8 cellular contexts compared by ENCODE assay signal in the genomic region with DNA sequence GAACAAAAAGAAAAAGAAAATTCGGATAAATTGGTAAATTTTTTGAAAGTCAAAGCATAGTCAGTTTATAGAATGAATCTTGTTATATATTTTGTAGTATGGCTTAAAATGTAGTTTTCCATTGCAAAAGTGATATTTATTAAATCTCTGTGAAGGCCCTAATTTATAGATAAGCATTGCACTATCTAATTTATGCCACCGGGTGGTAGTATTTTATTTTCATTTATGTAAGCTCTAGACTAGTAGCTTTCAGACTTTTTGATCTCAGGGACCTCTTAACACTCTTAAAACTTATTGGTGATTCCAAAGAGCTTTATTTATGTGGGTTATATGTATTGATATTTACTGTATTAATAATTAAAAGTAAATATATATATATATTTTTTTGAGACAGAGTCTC.
DNase-seq lines count a peak whose midpoint lies in the region; ATAC-seq and TF ChIP-seq lines count a peak whose summit lies in the region.

No MANE protein-coding gene starts in this region.

- no peak overlapping the region for H3K27ac ChIP-seq in mesendoderm (ENCODE audit: low read depth, low read length)
- no peak overlapping the region for H3K27ac ChIP-seq in neuronal stem cell (replicated peaks; ENCODE audit: low read length)
- no peak overlapping the region for H3K27ac ChIP-seq in right atrium auricular region

- ATAC-seq in HG02623 (IDR thresholded peaks at IDR 0.05; ENCODE audit: unreplicated experiment): no peak

- H2BK5ac ChIP-seq in mesendoderm (ENCODE audit: low read length) (no peak overlapping the region), neuronal stem cell (ENCODE audit: low read length) (no peak overlapping the region)

- H3K18ac ChIP-seq in mesendoderm (ENCODE audit: low read length) (no peak overlapping the region), neuronal stem cell (ENCODE audit: low read length) (no peak overlapping the region)

- no peak overlapping the region for H4K5ac ChIP-seq in mesendoderm (ENCODE audit: low read length)

- H2BK120ac ChIP-seq in mesendoderm (ENCODE audit: low read depth, low read length) (no peak overlapping the region), neuronal stem cell (ENCODE audit: low read depth, low read length) (no peak overlapping the region)

- 100% methylated on average over 1 of the region's 2 CpGs for WGBS in mesendoderm (ENCODE audit: extremely low coverage, insufficient coverage, low lambda C conversion rate)
- 100% methylated on average over 1 of the region's 2 CpGs; no CpG with 5 or more reads in 1 of the 2 donors for WGBS in neuronal stem cell (ENCODE audit: extremely low coverage in 2 of 2, insufficient read length in 2 of 2, insufficient replicate concordance in 1 of 2), 2 donors

- H2AK5ac ChIP-seq in mesendoderm (ENCODE audit: low read length) (no peak overlapping the region), neuronal stem cell (ENCODE audit: low read depth, low read length) (no peak overlapping the region)

- H3K9me3 ChIP-seq in neuronal stem cell (replicated peaks in 1 of 2; ENCODE audit: control insufficient read depth in 2 of 2, insufficient read depth in 1 of 2, low read depth in 1 of 2, low read length in 2 of 2) (no peaks in the 10 kb centered on the region), right atrium auricular region (no peaks in the 10 kb centered on the region)

- no peak overlapping the region for H3K23ac ChIP-seq in mesendoderm (ENCODE audit: low read length)
- no peak overlapping the region for H3K23ac ChIP-seq in neuronal stem cell (ENCODE audit: low read depth, low read length, poor library complexity)

- H4K8ac ChIP-seq in mesendoderm (ENCODE audit: low read depth, low read length): no peak overlapping the region
- no peak overlapping the region for H4K8ac ChIP-seq in neuronal stem cell (ENCODE audit: low read depth, low read length)

- peak; percentile 1 for DNase-seq in DMS53 treated with DMSO at 0.1 percent for 48 hours (lab: John Stamatoyannopoulos, UW; ENCODE audit: unreplicated experiment)
- peak; percentile 18 to 37 for DNase-seq in Kasumi-1 (lab: John Stamatoyannopoulos, UW)
- DNase-seq in astrocyte of the hippocampus (ENCODE audit: low read depth, low spot score): peak; percentile 37
- DNase-seq in mesendoderm: peak; percentile 29
- no peak for DNase-seq in C1 segment of cervical spinal cord (lab: John Stamatoyannopoulos, UW)
- no peak for DNase-seq in neuronal stem cell (ENCODE audit: low spot score)
- no peak for DNase-seq in right atrium auricular region (ENCODE audit: low spot score)

- H3K4me2 ChIP-seq in mesendoderm (ENCODE audit: low read length): no peak overlapping the region
- H3K4me2 ChIP-seq in neuronal stem cell (ENCODE audit: insufficient read depth, low read length, poor library complexity, severe bottlenecking): no peak overlapping the region

- no peak overlapping the region for H2BK12ac ChIP-seq in neuronal stem cell (ENCODE audit: low read length)

- no peaks in the 10 kb centered on the region for H3K4me1 ChIP-seq in mesendoderm (ENCODE audit: control insufficient read depth, low read depth, low read length)
- H3K4me1 ChIP-seq in neuronal stem cell (ENCODE audit: control insufficient read depth in 2 of 2, insufficient read depth in 1 of 2, low read depth in 1 of 2, low read length in 2 of 2): no peaks in the 10 kb centered on the region
- H3K4me1 ChIP-seq in right atrium auricular region: peaks cover 0 to 22% of the 10 kb centered on the region in 2 donors

- no peaks in the 10 kb centered on the region for H3K27me3 ChIP-seq in mesendoderm (ENCODE audit: insufficient read depth, low read length, poor library complexity)
- H3K27me3 ChIP-seq in neuronal stem cell (ENCODE audit: control insufficient read depth in 3 of 3, insufficient read depth in 3 of 3, low read depth in 1 of 3, low read length in 3 of 3): no peaks in the 10 kb centered on the region
- H3K27me3 ChIP-seq in right atrium auricular region: no peaks in the 10 kb centered on the region

- no peak overlapping the region for H2AFZ ChIP-seq in neuronal stem cell (ENCODE audit: low read length)

- no peak overlapping the region for H4K91ac ChIP-seq in neuronal stem cell (ENCODE audit: low read depth, low read length, poor library complexity)

- H3K9ac ChIP-seq in mesendoderm (ENCODE audit: low read length) (no peak overlapping the region), neuronal stem cell (ENCODE audit: low read depth, low read length, poor library complexity) (no peak overlapping the region)

- H2BK15ac ChIP-seq in mesendoderm (replicated peaks; ENCODE audit: low read depth) (no peak overlapping the region), neuronal stem cell (ENCODE audit: low read length) (no peak overlapping the region)

- H3K36me3 ChIP-seq in mesendoderm (ENCODE audit: control insufficient read depth, insufficient read depth, low read length): no peaks in the 10 kb centered on the region
- H3K36me3 ChIP-seq in neuronal stem cell (replicated peaks in 1 of 2; ENCODE audit: control insufficient read depth in 2 of 2, insufficient read depth in 2 of 2, low read length in 2 of 2): peaks cover 0 to 18% of the 10 kb centered on the region in 2 donors
- H3K36me3 ChIP-seq in right atrium auricular region: peaks cover 3% of the 10 kb centered on the region

- no peak overlapping the region for H3K4me3 ChIP-seq in mesendoderm (ENCODE audit: low read length)
- H3K4me3 ChIP-seq in neuronal stem cell (ENCODE audit: low read length in 2 of 2): no peak overlapping the region
- H3K4me3 ChIP-seq in right atrium auricular region: no peak overlapping the region

- H3K14ac ChIP-seq in neuronal stem cell (ENCODE audit: low read length): no peak overlapping the region

- no peak overlapping the region for H3K56ac ChIP-seq in mesendoderm (ENCODE audit: low read length)

- no peak overlapping the region for H3K4ac ChIP-seq in mesendoderm (ENCODE audit: low read depth, low read length)
- H3K4ac ChIP-seq in neuronal stem cell (ENCODE audit: low read length): no peak overlapping the region

- peak in 1 of 2 donors; percentile 45 for TF ChIP-seq CTCF in right atrium auricular region (IDR thresholded peaks at IDR 0.05)

- no peaks in the 10 kb centered on the region for H3K79me1 ChIP-seq in mesendoderm (ENCODE audit: low read length)
- no peaks in the 10 kb centered on the region for H3K79me1 ChIP-seq in neuronal stem cell (ENCODE audit: low read depth, low read length)

- no peaks in the 10 kb centered on the region for H3K79me2 ChIP-seq in mesendoderm (ENCODE audit: control insufficient read depth, insufficient read depth, low read length)

Comparison
In these comparisons a context has a peak if more than half of its experiments do, and no peak if none do; other contexts are left out.
1. DNase-seq: peak in DMS53 treated with DMSO at 0.1 percent for 48 hours (single experiment), Kasumi-1 (2 of 2), astrocyte of the hippocampus (single experiment) and mesendoderm (single experiment); none in C1 segment of cervical spinal cord (0 of 14), neuronal stem cell (single experiment) and right atrium auricular region (single experiment).